14 cellular contexts compared by ENCODE assay signal in genomic region chr1:167360120-167360519, GRCh38.
"Had no signal": no experiment of that assay in that cellular context is flagged by ENCODE, and none has a peak within 500 bp of the region (broad histone marks: within the 10 kb centered on the region; RNA-seq: fewer than 3 reads in every experiment).

No MANE protein-coding gene starts in this region.

- DNase-seq: activated CD4-positive, alpha-beta T cell treated with anti-CD3 and anti-CD28 coated beads, Interleukin-2, amount 10 ng/mL, durations not matched to agents 24 days and 14 days; activated CD8-positive, alpha-beta memory T cell treated with anti-CD3 and anti-CD28 coated beads for 24 hours; activated naive CD4-positive, alpha-beta T cell treated with anti-CD3 and anti-CD28 coated beads, Interleukin-2, amount 10 ng/mL, durations not matched to agents 7 days and 5 days; amniotic stem cell; kidney; left ventricle myocardium superior; mesendoderm; nephron progenitor cell; stimulated activated CD4-positive, alpha-beta T cell treated with anti-CD3 and anti-CD28 coated beads, Interleukin-2, amount 100 ng/mL, for 24 hours; stimulated activated naive B cell treated with anti-CD40 and anti-IgM and Interleukin-4, amounts not matched to agents 10 μg/mL and 1 μg/mL and 100 μg/mL, for 72 hours; T1000 had no signal

- H3K4me3 ChIP-seq: gastroesophageal sphincter, tibial nerve, vagina had no signal
